Comparison of ENCODE assay signal across 12 cellular contexts in genomic region chr3:119555309-119555735, GRCh38. TPM values are rescaled to one million over a fixed set of nuclear protein-coding genes. Genes with fewer than 3 reads are reported as not detected.
DNase-seq lines count a peak whose midpoint lies in the region; ATAC-seq and TF ChIP-seq lines count a peak whose summit lies in the region.
"Had no signal": no experiment of that assay in that cellular context is flagged by ENCODE, and none has a peak within 500 bp of the region (broad histone marks: within the 10 kb centered on the region; RNA-seq: fewer than 3 reads in every experiment).

No MANE protein-coding gene starts in this region.

- H3K27me3 ChIP-seq in testis: no peaks in the 10 kb centered on the region
- H3K27me3 ChIP-seq: thyroid gland had no signal

- peak overlapping the region; percentile 80 for H3K4me3 Mint-ChIP-seq in activated CD4-positive, alpha-beta T cell treated with anti-CD3 and anti-CD28 coated beads, Interleukin-2, amount 10 ng/mL, durations not matched to agents 24 days and 14 days
- no peak overlapping the region for H3K4me3 Mint-ChIP-seq in activated CD4-positive, alpha-beta T cell treated with anti-CD3 and anti-CD28 coated beads for 36 hours

- no peak overlapping the region for H3K27ac ChIP-seq in testis
- H3K27ac ChIP-seq: thyroid gland had no signal

- H3K4me1 ChIP-seq in testis: no peaks in the 10 kb centered on the region
- H3K4me1 ChIP-seq: thyroid gland had no signal

- 78 to 79% methylated on average over 4 of the region's 4 CpGs for WGBS in testis, 2 donors

- H3K27me3 Mint-ChIP-seq in activated CD4-positive, alpha-beta T cell treated with anti-CD3 and anti-CD28 coated beads, Interleukin-2, amount 10 ng/mL, durations not matched to agents 24 days and 14 days: no peaks in the 10 kb centered on the region
- no peaks in the 10 kb centered on the region for H3K27me3 Mint-ChIP-seq in activated CD4-positive, alpha-beta T cell treated with anti-CD3 and anti-CD28 coated beads for 36 hours

- intact Hi-C loops in activated CD4-positive, alpha-beta T cell treated with anti-CD3 and anti-CD28 coated beads, Interleukin-2, amount 10 ng/mL, durations not matched to agents 24 days and 14 days (cut with micrococcal nuclease): loop anchor here (5.0 to 10.0 kb wide), 3 partner anchors 278 to 671 kb away; partner anchors contain the start of gene GSK3B
- intact Hi-C loops in activated CD4-positive, alpha-beta T cell treated with anti-CD3 and anti-CD28 coated beads for 36 hours (cut with DNase I, micrococcal nuclease): loop anchor here in 1 of 2 experiments (5.0 kb wide), 1 partner anchor 673 kb away; no protein-coding TSS in a partner anchor
- intact Hi-C loops in testis (cut with DNase I; ENCODE audit: low total_unique reads): no loop called here

- peaks cover 44% of the 10 kb centered on the region for H3K4me1 Mint-ChIP-seq in activated CD4-positive, alpha-beta T cell treated with anti-CD3 and anti-CD28 coated beads, Interleukin-2, amount 10 ng/mL, durations not matched to agents 24 days and 14 days
- H3K4me1 Mint-ChIP-seq in activated CD4-positive, alpha-beta T cell treated with anti-CD3 and anti-CD28 coated beads for 36 hours: peaks cover 5% of the 10 kb centered on the region

- peak overlapping the region; percentile 4 for H3K27ac Mint-ChIP-seq in activated CD4-positive, alpha-beta T cell treated with anti-CD3 and anti-CD28 coated beads, Interleukin-2, amount 10 ng/mL, durations not matched to agents 24 days and 14 days
- H3K27ac Mint-ChIP-seq in activated CD4-positive, alpha-beta T cell treated with anti-CD3 and anti-CD28 coated beads for 36 hours: no peak overlapping the region

- no peak overlapping the region for H3K4me3 ChIP-seq in testis
- H3K4me3 ChIP-seq: thyroid gland had no signal

- POLR2A ChIA-PET in activated CD4-positive, alpha-beta T cell treated with anti-CD3 and anti-CD28 coated beads for 36 hours (lab: Charles Lee): no interaction called here

- peak; percentile 58 for DNase-seq in activated CD4-positive, alpha-beta T cell treated with anti-CD3 and anti-CD28 coated beads, Interleukin-2, amount 10 ng/mL, durations not matched to agents 24 days and 14 days
- no peak for DNase-seq in activated CD4-positive, alpha-beta T cell treated with anti-CD3 and anti-CD28 coated beads for 36 hours
- DNase-seq in dermis blood vessel endothelial cell (peak; percentile 23), pons (ENCODE audit: low spot score) (peak; percentile 28), testis (no peak), NCI-H2081 (lab: John Stamatoyannopoulos, UW) (no peak)
- DNase-seq: activated CD4-positive, alpha-beta T cell treated with anti-CD3 and anti-CD28 coated beads, Interleukin-2, amount 50 U/mL, for 48 hours; mesenchymal stem cell; occipital lobe; thyroid gland had no signal

- TF ChIP-seq CTCF in testis (IDR thresholded peaks at IDR 0.05): no peak

- no peaks in the 10 kb centered on the region for H3K36me3 ChIP-seq in testis (ENCODE audit: low read depth, missing control alignments)
- H3K36me3 ChIP-seq: thyroid gland had no signal

- CTCF ChIA-PET in activated CD4-positive, alpha-beta T cell treated with anti-CD3 and anti-CD28 coated beads for 36 hours (lab: Charles Lee): interaction anchor here (0.6 to 0.7 kb wide), 2 partner anchors 41 to 433 kb away, joined by 3 to 4 read pairs; no protein-coding TSS in a partner anchor

- peaks cover 34% of the 10 kb centered on the region for H3K36me3 Mint-ChIP-seq in activated CD4-positive, alpha-beta T cell treated with anti-CD3 and anti-CD28 coated beads, Interleukin-2, amount 10 ng/mL, durations not matched to agents 24 days and 14 days (ENCODE audit: low read depth)
- H3K36me3 Mint-ChIP-seq in activated CD4-positive, alpha-beta T cell treated with anti-CD3 and anti-CD28 coated beads for 36 hours (ENCODE audit: low read depth): no peaks in the 10 kb centered on the region

- H3K9me3 ChIP-seq in testis: no peaks in the 10 kb centered on the region
- H3K9me3 ChIP-seq: thyroid gland had no signal

- H3K9me3 Mint-ChIP-seq in activated CD4-positive, alpha-beta T cell treated with anti-CD3 and anti-CD28 coated beads, Interleukin-2, amount 10 ng/mL, durations not matched to agents 24 days and 14 days: no peaks in the 10 kb centered on the region
- H3K9me3 Mint-ChIP-seq in activated CD4-positive, alpha-beta T cell treated with anti-CD3 and anti-CD28 coated beads for 36 hours (ENCODE audit: low read depth): no peaks in the 10 kb centered on the region

- no peak for ATAC-seq in activated CD4-positive, alpha-beta T cell treated with anti-CD3 and anti-CD28 coated beads for 36 hours
- ATAC-seq in HG02610 (IDR thresholded peaks at IDR 0.05; ENCODE audit: unreplicated experiment) (peak; percentile 34), GM21717 (IDR thresholded peaks at IDR 0.05; ENCODE audit: unreplicated experiment) (no peak)

- no peak for TF ChIP-seq POLR2A in testis (IDR thresholded peaks at IDR 0.05)

RNA-seq across cellular contexts. Expression of gene CD80, which starts 4.1 kb away (rescaled TPM):
- 12.5 and 13.0 TPM in 2 replicates for total RNA-seq in activated CD4-positive, alpha-beta T cell treated with anti-CD3 and anti-CD28 coated beads, Interleukin-2, amount 10 ng/mL, durations not matched to agents 24 days and 14 days
- total RNA-seq in activated CD4-positive, alpha-beta T cell treated with anti-CD3 and anti-CD28 coated beads for 36 hours: 1 to 10 TPM in 1 of 2 experiments, under 1 TPM in 1; 0.74 to 1.2 TPM
- total RNA-seq in dermis blood vessel endothelial cell (0.14 and 0.17 TPM in 2 replicates), testis (1 to 10 TPM in 1 of 2 donors, under 1 TPM in 1; 0.74 to 2.0 TPM)
- polyA plus RNA-seq in testis (ENCODE audit: insufficient read depth, low read depth, low replicate concordance): 0.42 TPM

RNA-seq across cellular contexts. Expression of gene ADPRH, which starts 24.0 kb away (rescaled TPM):
- 3.6 and 4.2 TPM in 2 replicates for total RNA-seq in activated CD4-positive, alpha-beta T cell treated with anti-CD3 and anti-CD28 coated beads, Interleukin-2, amount 10 ng/mL, durations not matched to agents 24 days and 14 days
- 1 to 10 TPM; 2.5 to 3.5 TPM for total RNA-seq in activated CD4-positive, alpha-beta T cell treated with anti-CD3 and anti-CD28 coated beads for 36 hours
- total RNA-seq in dermis blood vessel endothelial cell: 11.9 and 15.3 TPM in 2 replicates
- total RNA-seq in testis: 1 to 10 TPM; 7.9 to 8.6 TPM
- polyA plus RNA-seq in testis (ENCODE audit: insufficient read depth, low read depth, low replicate concordance): 8.0 TPM

RNA-seq across cellular contexts. Expression of gene PLA1A, which starts 42.4 kb away (rescaled TPM):
- total RNA-seq in activated CD4-positive, alpha-beta T cell treated with anti-CD3 and anti-CD28 coated beads, Interleukin-2, amount 10 ng/mL, durations not matched to agents 24 days and 14 days: 0.26 and 0.31 TPM in 2 replicates
- total RNA-seq in activated CD4-positive, alpha-beta T cell treated with anti-CD3 and anti-CD28 coated beads for 36 hours: not detected
- total RNA-seq in dermis blood vessel endothelial cell (2.4 and 14.8 TPM in 2 replicates), testis (1 to 10 TPM in 1 of 2 donors, under 1 TPM in 1; 0.87 to 2.7 TPM)
- polyA plus RNA-seq in testis (ENCODE audit: insufficient read depth, low read depth, low replicate concordance): 8.7 TPM
- total RNA-seq: occipital lobe had no signal

RNA-seq across cellular contexts. Expression of gene TIMMDC1, which starts 57.0 kb away (rescaled TPM):
- 113 and 117 TPM in 2 replicates for total RNA-seq in activated CD4-positive, alpha-beta T cell treated with anti-CD3 and anti-CD28 coated beads, Interleukin-2, amount 10 ng/mL, durations not matched to agents 24 days and 14 days
- total RNA-seq in activated CD4-positive, alpha-beta T cell treated with anti-CD3 and anti-CD28 coated beads for 36 hours: 10 to 100 TPM; 82.3 to 96.0 TPM
- 35.3 and 38.8 TPM in 2 replicates for total RNA-seq in dermis blood vessel endothelial cell
- total RNA-seq in testis: 10 to 100 TPM; 70.9 to 81.4 TPM
- polyA plus RNA-seq in testis (ENCODE audit: insufficient read depth, low read depth, low replicate concordance): 109 TPM

Comparison
In these comparisons a context has a peak if more than half of its experiments do, and no peak if none do; other contexts are left out.
1. DNase-seq: peak in activated CD4-positive, alpha-beta T cell treated with anti-CD3 and anti-CD28 coated beads, Interleukin-2, amount 10 ng/mL, durations not matched to agents 24 days and 14 days (single experiment), dermis blood vessel endothelial cell (single experiment) and pons (single experiment); none in activated CD4-positive, alpha-beta T cell treated with anti-CD3 and anti-CD28 coated beads for 36 hours (single experiment), testis (single experiment) and NCI-H2081 (0 of 2).